ENCODE assay signal across 28 cellular contexts in genomic region chr2:158561054-158561453, GRCh38.
"Had no signal": no experiment of that assay in that cellular context is flagged by ENCODE, and none has a peak within 500 bp of the region (broad histone marks: within the 10 kb centered on the region; RNA-seq: fewer than 3 reads in every experiment).

No MANE protein-coding gene starts in this region.

- H3K27ac ChIP-seq: left lung, pancreas, prostate gland, sigmoid colon, stomach, testis, thyroid gland, transverse colon, upper lobe of left lung, vagina had no signal

- H3K4me1 Mint-ChIP-seq: naive thymus-derived CD8-positive, alpha-beta T cell; nephron; neural crest cell; stimulated activated memory B cell treated with anti-CD40 and anti-IgM and Interleukin-4, amounts not matched to agents 10 μg/mL and 1 μg/mL and 100 μg/mL, for 72 hours had no signal

- ATAC-seq: left lung; naive thymus-derived CD8-positive, alpha-beta T cell; right cardiac atrium; stimulated activated memory B cell treated with anti-CD40 and anti-IgM and Interleukin-4, amounts not matched to agents 10 μg/mL and 1 μg/mL and 100 μg/mL, for 72 hours had no signal

- H3K27me3 Mint-ChIP-seq: naive thymus-derived CD8-positive, alpha-beta T cell; stimulated activated memory B cell treated with anti-CD40 and anti-IgM and Interleukin-4, amounts not matched to agents 10 μg/mL and 1 μg/mL and 100 μg/mL, for 72 hours had no signal

- FAIRE-seq: pancreas had no signal

- H3K4me3 ChIP-seq: left lung, lung, pancreas, prostate gland, sigmoid colon, smooth muscle cell, stomach, testis, thyroid gland, transverse colon, upper lobe of left lung, vagina had no signal

- H3K4me3 Mint-ChIP-seq: naive thymus-derived CD8-positive, alpha-beta T cell; nephron; neural crest cell; stimulated activated memory B cell treated with anti-CD40 and anti-IgM and Interleukin-4, amounts not matched to agents 10 μg/mL and 1 μg/mL and 100 μg/mL, for 72 hours had no signal

- H3K4me1 ChIP-seq: left lung, prostate gland, sigmoid colon, testis, thyroid gland, upper lobe of left lung, vagina had no signal

- H3K27ac Mint-ChIP-seq: naive thymus-derived CD8-positive, alpha-beta T cell; nephron; stimulated activated memory B cell treated with anti-CD40 and anti-IgM and Interleukin-4, amounts not matched to agents 10 μg/mL and 1 μg/mL and 100 μg/mL, for 72 hours had no signal

- H3K9me3 Mint-ChIP-seq: naive thymus-derived CD8-positive, alpha-beta T cell; nephron; stimulated activated memory B cell treated with anti-CD40 and anti-IgM and Interleukin-4, amounts not matched to agents 10 μg/mL and 1 μg/mL and 100 μg/mL, for 72 hours had no signal

- H3K9me3 ChIP-seq: left lung, pancreas, prostate gland, sigmoid colon, stomach, testis, thyroid gland, transverse colon, upper lobe of left lung, vagina had no signal

- H3K27me3 ChIP-seq: left lung, pancreas, sigmoid colon, stomach, testis, thyroid gland, transverse colon, upper lobe of left lung, vagina had no signal

- H3K36me3 Mint-ChIP-seq: stimulated activated memory B cell treated with anti-CD40 and anti-IgM and Interleukin-4, amounts not matched to agents 10 μg/mL and 1 μg/mL and 100 μg/mL, for 72 hours had no signal

- DNase-seq: head of caudate nucleus; islet precursor cell; left lung; midbrain; naive thymus-derived CD8-positive, alpha-beta T cell; nucleus accumbens; pancreas; posterior cingulate gyrus; retina; right cardiac atrium; sigmoid colon; stimulated activated CD4-positive, alpha-beta T cell treated with anti-CD3 and anti-CD28 coated beads, Interleukin-1b, Interleukin-23, amount 100 ng/mL, for 48 hours; stimulated activated CD4-positive, alpha-beta T cell treated with anti-CD3 and anti-CD28 coated beads, Interleukin-2, amount 100 ng/mL, for 48 hours; stimulated activated CD4-positive, alpha-beta T cell treated with anti-CD3 and anti-CD28 coated beads, Interleukin-4, amount 100 ng/mL, for 4 hours; stimulated activated CD8-positive, alpha-beta memory T cell treated with anti-CD3 and anti-CD28 coated beads, Interleukin-4, amount 100 ng/mL, for 48 hours; stimulated activated naive CD4-positive, alpha-beta T cell treated with Interleukin-2 at 50 U/mL for 16 hours; stomach; testis; thyroid gland; transverse colon; upper lobe of left lung had no signal

- H3K4me2 ChIP-seq: smooth muscle cell had no signal

- H3K36me3 ChIP-seq: left lung, pancreas, prostate gland, sigmoid colon, thyroid gland, transverse colon, upper lobe of left lung, vagina had no signal
